In genomic region chr12:113488322-113488721, GRCh38 we compare ENCODE assay signal across 35 cellular contexts. TPM values are rescaled to one million over a fixed set of nuclear protein-coding genes. Genes with fewer than 3 reads are reported as not detected.
"Had no signal": no experiment of that assay in that cellular context is flagged by ENCODE, and none has a peak within 500 bp of the region (broad histone marks: within the 10 kb centered on the region; RNA-seq: fewer than 3 reads in every experiment).

No MANE protein-coding gene starts in this region.

- H3K27me3 ChIP-seq: ovary, testis, uterus had no signal

- H3K4me3 Mint-ChIP-seq: naive thymus-derived CD8-positive, alpha-beta T cell; natural killer cell treated with Interleukin-12 subunit alpha and Interleukin-12 subunit beta and Interleukin-15 and Interleukin-18, amount 100 ng/mL, for 72 hours; nephron progenitor cell; neural crest cell; stimulated activated memory B cell treated with anti-CD40 and anti-IgM and Interleukin-4, amounts not matched to agents 10 μg/mL and 1 μg/mL and 100 μg/mL, for 72 hours; stimulated activated naive CD8-positive, alpha-beta T cell treated with anti-CD3 and anti-CD28 coated beads, Interleukin-15, amount 100 ng/mL, for 72 hours; type B pancreatic cell had no signal

- DNase-seq: naive thymus-derived CD8-positive, alpha-beta T cell; nephron progenitor cell; occipital lobe; ovary; posterior cingulate gyrus; psoas muscle; right cardiac atrium; spleen; stimulated activated CD4-positive, alpha-beta T cell treated with anti-CD3 and anti-CD28 coated beads, Interleukin-12 subunit alpha, Interleukin-12 subunit beta, amount 100 ng/mL, for 4 hours; stimulated activated CD4-positive, alpha-beta T cell treated with anti-CD3 and anti-CD28 coated beads, Interleukin-1b, Interleukin-23, amount 100 ng/mL, for 48 hours; stimulated activated CD4-positive, alpha-beta T cell treated with anti-CD3 and anti-CD28 coated beads, Interleukin-4, amount 100 ng/mL, for 1 hour; stimulated activated CD4-positive, alpha-beta T cell treated with anti-CD3 and anti-CD28 coated beads, Interleukin-4, amount 100 ng/mL, for 4 hours; stimulated activated CD8-positive, alpha-beta memory T cell treated with anti-CD3 and anti-CD28 coated beads, Interleukin-4, amount 100 ng/mL, for 48 hours; stimulated activated naive CD4-positive, alpha-beta T cell; stimulated activated naive CD8-positive, alpha-beta T cell treated with anti-CD3 and anti-CD28 coated beads, Interleukin-15, amount 100 ng/mL, for 72 hours; stimulated activated naive CD8-positive, alpha-beta T cell treated with anti-CD3 and anti-CD28 coated beads, Interleukin-15, Interleukin-2, amounts not matched to agents 100 U/mL and 50 U/mL, for 24 hours; substantia nigra; testis; tibial artery; transverse colon; upper lobe of right lung; uterus had no signal

- H3K4me1 Mint-ChIP-seq: naive thymus-derived CD8-positive, alpha-beta T cell; nephron progenitor cell; neural crest cell; stimulated activated memory B cell treated with anti-CD40 and anti-IgM and Interleukin-4, amounts not matched to agents 10 μg/mL and 1 μg/mL and 100 μg/mL, for 72 hours; stimulated activated naive CD8-positive, alpha-beta T cell treated with anti-CD3 and anti-CD28 coated beads, Interleukin-15, amount 100 ng/mL, for 72 hours had no signal

- H3K9me3 ChIP-seq: ovary, psoas muscle, suprapubic skin, testis, tibial artery, transverse colon, upper lobe of right lung, uterus had no signal

- H3K27ac Mint-ChIP-seq: natural killer cell treated with Interleukin-12 subunit alpha and Interleukin-12 subunit beta and Interleukin-15 and Interleukin-18, amount 100 ng/mL, for 72 hours; nephron progenitor cell; progenitor cell of endocrine pancreas; stimulated activated memory B cell treated with anti-CD40 and anti-IgM and Interleukin-4, amounts not matched to agents 10 μg/mL and 1 μg/mL and 100 μg/mL, for 72 hours; stimulated activated naive CD8-positive, alpha-beta T cell treated with anti-CD3 and anti-CD28 coated beads, Interleukin-15, amount 100 ng/mL, for 72 hours; type B pancreatic cell had no signal

- H3K4me2 ChIP-seq: smooth muscle cell had no signal

- H2AFZ ChIP-seq: parathyroid adenoma had no signal

- H3K4me1 ChIP-seq: parathyroid adenoma, psoas muscle, spleen, suprapubic skin, testis, tibial artery, transverse colon, upper lobe of right lung, uterus had no signal

- H3K79me2 ChIP-seq: parathyroid adenoma had no signal

- H3K9ac ChIP-seq: parathyroid adenoma had no signal

- H3K4me3 ChIP-seq: ovary, psoas muscle, skin epidermis, smooth muscle cell, spleen, suprapubic skin, testis, tibial artery, transverse colon, upper lobe of right lung, uterus had no signal

- H3K36me3 Mint-ChIP-seq: natural killer cell treated with Interleukin-12 subunit alpha and Interleukin-12 subunit beta and Interleukin-15 and Interleukin-18, amount 100 ng/mL, for 72 hours; stimulated activated memory B cell treated with anti-CD40 and anti-IgM and Interleukin-4, amounts not matched to agents 10 μg/mL and 1 μg/mL and 100 μg/mL, for 72 hours; type B pancreatic cell had no signal

- ATAC-seq: naive thymus-derived CD8-positive, alpha-beta T cell; natural killer cell treated with Interleukin-12 subunit alpha and Interleukin-12 subunit beta and Interleukin-15 and Interleukin-18, amount 100 ng/mL, for 72 hours; psoas muscle; right cardiac atrium; sciatic nerve; stimulated activated memory B cell treated with anti-CD40 and anti-IgM and Interleukin-4, amounts not matched to agents 10 μg/mL and 1 μg/mL and 100 μg/mL, for 72 hours; stimulated activated naive CD8-positive, alpha-beta T cell treated with anti-CD3 and anti-CD28 coated beads, Interleukin-15, amount 100 ng/mL, for 72 hours; stimulated activated naive CD8-positive, alpha-beta T cell treated with anti-CD3 and anti-CD28 coated beads, Interleukin-15, Interleukin-2, amounts not matched to agents 100 U/mL and 50 U/mL, for 24 hours; upper lobe of right lung had no signal

- H3K27ac ChIP-seq: ovary, parathyroid adenoma, psoas muscle, skin epidermis, spleen, suprapubic skin, testis, tibial artery, transverse colon, upper lobe of right lung, uterus had no signal

- H3K9me3 Mint-ChIP-seq: natural killer cell treated with Interleukin-12 subunit alpha and Interleukin-12 subunit beta and Interleukin-15 and Interleukin-18, amount 100 ng/mL, for 72 hours; neural crest cell; type B pancreatic cell had no signal

- H3K36me3 ChIP-seq: ovary, spleen, suprapubic skin, tibial artery, transverse colon, upper lobe of right lung, uterus had no signal

RNA-seq across cellular contexts. Expression of gene LHX5, which starts 16.7 kb away (rescaled TPM):
- total RNA-seq: naive thymus-derived CD8-positive, alpha-beta T cell; natural killer cell treated with Interleukin-12 subunit alpha and Interleukin-12 subunit beta and Interleukin-15 and Interleukin-18, amount 100 ng/mL, for 72 hours; occipital lobe; osteoblast; ovary; psoas muscle; renal cortical epithelial cell; right cardiac atrium; sciatic nerve; smooth muscle cell; spleen; suprapubic skin; transverse colon; upper lobe of right lung; urinary bladder; uterus had no signal
- polyA plus RNA-seq: naive thymus-derived CD8-positive, alpha-beta T cell; ovary; psoas muscle; right cardiac atrium; smooth muscle cell; spleen; urinary bladder had no signal
